1 cellular context compared by ENCODE assay signal in the genomic region with DNA sequence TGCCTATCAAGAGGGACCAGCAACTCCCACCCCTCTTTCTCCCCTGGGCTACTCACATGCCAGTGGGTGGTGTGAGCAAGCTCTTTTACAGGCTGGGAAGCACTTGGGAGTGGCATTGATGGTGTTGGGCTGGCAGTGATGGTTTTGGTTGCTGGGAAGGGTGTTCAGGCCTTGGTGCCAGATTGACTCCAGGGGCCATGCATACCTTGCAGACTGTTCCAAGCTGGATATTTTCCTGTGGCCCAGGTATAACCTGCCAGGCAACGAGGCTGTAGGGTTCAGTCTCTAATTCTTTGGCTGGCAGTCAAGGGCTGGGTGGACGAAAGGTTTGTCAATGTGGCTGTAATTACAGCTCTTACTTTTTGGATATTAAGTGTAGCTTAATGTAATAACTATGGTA.
TF ChIP-seq lines count a peak whose summit lies in the region.

No MANE protein-coding gene starts in this region.

TF ChIP-seq in HCT116, 20 proteins besides CTCF, POLR2A, EP300 and RAD21 (continued from another document):
- TF ChIP-seq, protein P1, sequence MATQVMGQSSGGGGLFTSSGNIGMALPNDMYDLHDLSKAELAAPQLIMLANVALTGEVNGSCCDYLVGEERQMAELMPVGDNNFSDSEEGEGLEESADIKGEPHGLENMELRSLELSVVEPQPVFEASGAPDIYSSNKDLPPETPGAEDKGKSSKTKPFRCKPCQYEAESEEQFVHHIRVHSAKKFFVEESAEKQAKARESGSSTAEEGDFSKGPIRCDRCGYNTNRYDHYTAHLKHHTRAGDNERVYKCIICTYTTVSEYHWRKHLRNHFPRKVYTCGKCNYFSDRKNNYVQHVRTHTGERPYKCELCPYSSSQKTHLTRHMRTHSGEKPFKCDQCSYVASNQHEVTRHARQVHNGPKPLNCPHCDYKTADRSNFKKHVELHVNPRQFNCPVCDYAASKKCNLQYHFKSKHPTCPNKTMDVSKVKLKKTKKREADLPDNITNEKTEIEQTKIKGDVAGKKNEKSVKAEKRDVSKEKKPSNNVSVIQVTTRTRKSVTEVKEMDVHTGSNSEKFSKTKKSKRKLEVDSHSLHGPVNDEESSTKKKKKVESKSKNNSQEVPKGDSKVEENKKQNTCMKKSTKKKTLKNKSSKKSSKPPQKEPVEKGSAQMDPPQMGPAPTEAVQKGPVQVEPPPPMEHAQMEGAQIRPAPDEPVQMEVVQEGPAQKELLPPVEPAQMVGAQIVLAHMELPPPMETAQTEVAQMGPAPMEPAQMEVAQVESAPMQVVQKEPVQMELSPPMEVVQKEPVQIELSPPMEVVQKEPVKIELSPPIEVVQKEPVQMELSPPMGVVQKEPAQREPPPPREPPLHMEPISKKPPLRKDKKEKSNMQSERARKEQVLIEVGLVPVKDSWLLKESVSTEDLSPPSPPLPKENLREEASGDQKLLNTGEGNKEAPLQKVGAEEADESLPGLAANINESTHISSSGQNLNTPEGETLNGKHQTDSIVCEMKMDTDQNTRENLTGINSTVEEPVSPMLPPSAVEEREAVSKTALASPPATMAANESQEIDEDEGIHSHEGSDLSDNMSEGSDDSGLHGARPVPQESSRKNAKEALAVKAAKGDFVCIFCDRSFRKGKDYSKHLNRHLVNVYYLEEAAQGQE (IDR thresholded peaks at IDR 0.05; ENCODE audit: low read depth): no peak
- TF ChIP-seq ZFX (IDR thresholded peaks at IDR 0.05): no peak
